ENCODE assay signal across 19 cellular contexts in the genomic region with DNA sequence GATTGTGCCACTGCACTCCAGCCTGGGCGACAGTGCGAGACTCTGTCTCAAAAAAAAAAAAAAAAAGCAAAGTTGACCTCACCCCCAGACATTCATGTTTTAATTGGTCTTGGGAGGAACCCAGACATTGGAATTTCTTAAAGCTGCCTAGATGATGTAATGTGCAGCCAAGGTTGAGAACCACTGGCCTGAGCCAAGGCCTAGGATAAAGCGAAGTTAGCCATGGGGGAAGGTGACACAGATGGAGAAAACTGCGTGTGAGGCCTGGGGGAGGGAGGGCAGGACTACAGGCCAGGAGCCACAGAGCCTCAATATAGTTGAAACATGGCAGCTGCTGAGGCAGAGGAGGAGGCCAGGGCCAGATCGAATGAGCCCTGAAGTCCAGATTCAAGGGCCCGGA. TPM values are rescaled to one million over a fixed set of nuclear protein-coding genes. Genes with fewer than 3 reads are reported as not detected.
DNase-seq lines count a peak whose midpoint lies in the region; ATAC-seq and TF ChIP-seq lines count a peak whose summit lies in the region.
"Had no signal": no experiment of that assay in that cellular context is flagged by ENCODE, and none has a peak within 500 bp of the region (broad histone marks: within the 10 kb centered on the region; RNA-seq: fewer than 3 reads in every experiment).

No MANE protein-coding gene starts in this region.

- POLR2A ChIA-PET in HEK293 (lab: Yijun Ruan, JAX): interaction anchor here (0.6 to 0.7 kb wide), 2 partner anchors 100 to 377 kb away, joined by 3 to 6 read pairs; no protein-coding TSS in a partner anchor

- peaks cover 23% of the 10 kb centered on the region for H3K4me1 Mint-ChIP-seq in mesothelial cell of epicardium

- H3K27me3 Mint-ChIP-seq in mesothelial cell of epicardium (ENCODE audit: low read depth): no peaks in the 10 kb centered on the region
- H3K27me3 Mint-ChIP-seq: T-cell had no signal

- DNase-seq in AG10803 (ENCODE audit: low read depth): peak; percentile 78
- peak; percentile 42 for DNase-seq in epithelial cell of proximal tubule (ENCODE audit: low read depth)
- DNase-seq in mesothelial cell of epicardium (ENCODE audit: low spot score in 2 of 2, unreplicated experiment in 2 of 2): no peak
- DNase-seq in GM13976 (ENCODE audit: low spot score): no peak
- DNase-seq in gastrocnemius medialis: no peak
- no peak for DNase-seq in DMS79 (lab: John Stamatoyannopoulos, UW)
- DNase-seq: activated T-cell treated with anti-CD3 and anti-CD28 coated beads for 4 hours, amniotic stem cell, cortex of kidney, DMS79 treated with DMSO at 0.1 percent for 48 hours, foreskin keratinocyte, NCI-H2029 treated with DMSO at 0.1 percent for 48 hours, NCI-H69, Peyer's patch, spleen, T-cell had no signal

- no peak overlapping the region for H3K4me3 ChIP-seq in AG10803 (ENCODE audit: low read length)
- H3K4me3 ChIP-seq in HEK293 (ENCODE audit: low read depth, low read length): no peak overlapping the region
- no peak overlapping the region for H3K4me3 ChIP-seq in epithelial cell of proximal tubule (ENCODE audit: low read depth, low read length)
- H3K4me3 ChIP-seq in gastrocnemius medialis: no peak overlapping the region
- H3K4me3 ChIP-seq: BLaER1, Peyer's patch, spleen had no signal

- CTCF ChIA-PET in HEK293 (lab: Yijun Ruan, JAX): interaction anchor here (0.7 to 3.1 kb wide), 5 partner anchors 9 to 345 kb away, joined by 3 to 60 read pairs (median 15); no protein-coding TSS in a partner anchor

- no peaks in the 10 kb centered on the region for H3K4me1 ChIP-seq in HEK293 (ENCODE audit: control insufficient read depth, insufficient read depth, low read length)
- H3K4me1 ChIP-seq in gastrocnemius medialis: no peaks in the 10 kb centered on the region
- H3K4me1 ChIP-seq: BLaER1, foreskin keratinocyte, Peyer's patch had no signal

- H3K36me3 ChIP-seq in HEK293 (ENCODE audit: control insufficient read depth in 2 of 2, insufficient read depth in 1 of 2, low read length in 2 of 2) (no peaks in the 10 kb centered on the region), gastrocnemius medialis (no peaks in the 10 kb centered on the region)

- H3K4me3 Mint-ChIP-seq in mesothelial cell of epicardium: no peak overlapping the region
- H3K4me3 Mint-ChIP-seq: T-cell had no signal

- intact Hi-C loops in gastrocnemius medialis (cut with DNase I; ENCODE audit: low total_unique reads): loop anchor here (2.0 kb wide), 1 partner anchor 61 kb away; no protein-coding TSS in a partner anchor

- no peaks in the 10 kb centered on the region for H3K9me3 Mint-ChIP-seq in mesothelial cell of epicardium
- H3K9me3 Mint-ChIP-seq: T-cell had no signal

- peaks cover 8% of the 10 kb centered on the region for H3K36me3 Mint-ChIP-seq in mesothelial cell of epicardium

- TF ChIP-seq POLR2A in GM18505 (IDR thresholded peaks at IDR 0.05; ENCODE audit: borderline replicate concordance, extremely low read depth, insufficient read depth, insufficient read length): no peak
- no peak for TF ChIP-seq POLR2A in gastrocnemius medialis (IDR thresholded peaks at IDR 0.05)

- TF ChIP-seq CTCF in AG10803 (conservative IDR thresholded peaks at IDR 0.05; ENCODE audit: low read length) (no peak), HEK293 (tag by site-specific recombination; IDR thresholded peaks at IDR 0.05) (no peak), epithelial cell of proximal tubule (conservative IDR thresholded peaks at IDR 0.05; ENCODE audit: low read depth, low read length) (no peak), mesothelial cell of epicardium (IDR thresholded peaks at IDR 0.05; ENCODE audit: unreplicated experiment) (no peak), GM13976 (IDR thresholded peaks at IDR 0.05; ENCODE audit: borderline replicate concordance, control extremely low read depth, extremely low read depth, insufficient read depth, missing control alignments) (no peak), gastrocnemius medialis (IDR thresholded peaks at IDR 0.05 in 4 of 5, conservative IDR thresholded peaks at IDR 0.05 in 1 of 5) (no peak)

- peak overlapping the region; percentile 37 for H3K27ac Mint-ChIP-seq in mesothelial cell of epicardium

- in situ Hi-C loops in GM13976 (cut with MboI; ENCODE audit: low sequenced_read_pairs, unreplicated experiment) (no loop called here), gastrocnemius medialis (cut with MboI; ENCODE audit: low sequenced_read_pairs in 4 of 4) (no loop called here)

- H3K27ac ChIP-seq in HEK293 (ENCODE audit: extremely low read depth, low read depth, low read length) (no peak overlapping the region), gastrocnemius medialis (no peak overlapping the region)
- H3K27ac ChIP-seq: BLaER1, foreskin keratinocyte, Peyer's patch, spleen had no signal

- H3K27me3 ChIP-seq in gastrocnemius medialis: no peaks in the 10 kb centered on the region
- H3K27me3 ChIP-seq: BLaER1, foreskin keratinocyte, Peyer's patch, spleen had no signal

- ATAC-seq in GM18505 (IDR thresholded peaks at IDR 0.05; ENCODE audit: unreplicated experiment) (no peak), gastrocnemius medialis (no peak)
- ATAC-seq: foreskin keratinocyte, T-cell had no signal

- no peaks in the 10 kb centered on the region for H3K9me3 ChIP-seq in HEK293 (ENCODE audit: control insufficient read depth, insufficient read depth, low read depth, low read length)
- H3K9me3 ChIP-seq in gastrocnemius medialis: no peaks in the 10 kb centered on the region
- H3K9me3 ChIP-seq: BLaER1, Peyer's patch, spleen had no signal

TF ChIP-seq in HEK293, 187 proteins besides CTCF, POLR2A, EP300 and RAD21:
- TF ChIP-seq ZNF26 (tag by site-specific recombination; IDR thresholded peaks at IDR 0.05) (no peak), ZSCAN16 (tag by site-specific recombination; IDR thresholded peaks at IDR 0.05) (no peak), KLF17 (tag by site-specific recombination; IDR thresholded peaks at IDR 0.05) (no peak)
- TF ChIP-seq, protein P1, sequence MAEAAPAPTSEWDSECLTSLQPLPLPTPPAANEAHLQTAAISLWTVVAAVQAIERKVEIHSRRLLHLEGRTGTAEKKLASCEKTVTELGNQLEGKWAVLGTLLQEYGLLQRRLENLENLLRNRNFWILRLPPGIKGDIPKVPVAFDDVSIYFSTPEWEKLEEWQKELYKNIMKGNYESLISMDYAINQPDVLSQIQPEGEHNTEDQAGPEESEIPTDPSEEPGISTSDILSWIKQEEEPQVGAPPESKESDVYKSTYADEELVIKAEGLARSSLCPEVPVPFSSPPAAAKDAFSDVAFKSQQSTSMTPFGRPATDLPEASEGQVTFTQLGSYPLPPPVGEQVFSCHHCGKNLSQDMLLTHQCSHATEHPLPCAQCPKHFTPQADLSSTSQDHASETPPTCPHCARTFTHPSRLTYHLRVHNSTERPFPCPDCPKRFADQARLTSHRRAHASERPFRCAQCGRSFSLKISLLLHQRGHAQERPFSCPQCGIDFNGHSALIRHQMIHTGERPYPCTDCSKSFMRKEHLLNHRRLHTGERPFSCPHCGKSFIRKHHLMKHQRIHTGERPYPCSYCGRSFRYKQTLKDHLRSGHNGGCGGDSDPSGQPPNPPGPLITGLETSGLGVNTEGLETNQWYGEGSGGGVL (tag by site-specific recombination; IDR thresholded peaks at IDR 0.05): 0 out of 2 replicates have a peak, but pooled peaks have one; percentile 14

RNA-seq across cellular contexts. Expression of gene GLB1, which starts 20.9 kb away (rescaled TPM):
- 70.0 and 107 TPM in 2 replicates for total RNA-seq in epithelial cell of proximal tubule
- total RNA-seq in mesothelial cell of epicardium: 79.9 to 83.8 TPM (median 82.1 TPM) in 3 replicates
- total RNA-seq in gastrocnemius medialis: 10 to 100 TPM; 11.4 to 38.0 (median 19.3) TPM

RNA-seq across cellular contexts. Expression of gene TMPPE, which starts 20.9 kb away (rescaled TPM):
- total RNA-seq in epithelial cell of proximal tubule: 3.6 and 4.0 TPM in 2 replicates
- 8.5 to 9.4 TPM (median 9.0 TPM) in 3 replicates for total RNA-seq in mesothelial cell of epicardium
- total RNA-seq in gastrocnemius medialis: 1 to 10 TPM; 2.1 to 2.8 (median 2.6) TPM

RNA-seq across cellular contexts. Expression of gene CRTAP, which starts 37.8 kb away (rescaled TPM):
- total RNA-seq in epithelial cell of proximal tubule (180 and 193 TPM in 2 replicates), mesothelial cell of epicardium (177 to 189 TPM (median 179 TPM) in 3 replicates), gastrocnemius medialis (100 to 1,000 TPM in 1 of 4 donors, 10 to 100 TPM in 3; 75.2 to 107 (median 83.1) TPM)

Comparison
In these comparisons a context has a peak if more than half of its experiments do, and no peak if none do; other contexts are left out.
1. DNase-seq: peak in AG10803 (single experiment) and epithelial cell of proximal tubule (single experiment); none in mesothelial cell of epicardium (0 of 2), GM13976 (single experiment), gastrocnemius medialis (0 of 2) and DMS79 (single experiment).